7 cellular contexts compared by ENCODE assay signal in the genomic region with DNA sequence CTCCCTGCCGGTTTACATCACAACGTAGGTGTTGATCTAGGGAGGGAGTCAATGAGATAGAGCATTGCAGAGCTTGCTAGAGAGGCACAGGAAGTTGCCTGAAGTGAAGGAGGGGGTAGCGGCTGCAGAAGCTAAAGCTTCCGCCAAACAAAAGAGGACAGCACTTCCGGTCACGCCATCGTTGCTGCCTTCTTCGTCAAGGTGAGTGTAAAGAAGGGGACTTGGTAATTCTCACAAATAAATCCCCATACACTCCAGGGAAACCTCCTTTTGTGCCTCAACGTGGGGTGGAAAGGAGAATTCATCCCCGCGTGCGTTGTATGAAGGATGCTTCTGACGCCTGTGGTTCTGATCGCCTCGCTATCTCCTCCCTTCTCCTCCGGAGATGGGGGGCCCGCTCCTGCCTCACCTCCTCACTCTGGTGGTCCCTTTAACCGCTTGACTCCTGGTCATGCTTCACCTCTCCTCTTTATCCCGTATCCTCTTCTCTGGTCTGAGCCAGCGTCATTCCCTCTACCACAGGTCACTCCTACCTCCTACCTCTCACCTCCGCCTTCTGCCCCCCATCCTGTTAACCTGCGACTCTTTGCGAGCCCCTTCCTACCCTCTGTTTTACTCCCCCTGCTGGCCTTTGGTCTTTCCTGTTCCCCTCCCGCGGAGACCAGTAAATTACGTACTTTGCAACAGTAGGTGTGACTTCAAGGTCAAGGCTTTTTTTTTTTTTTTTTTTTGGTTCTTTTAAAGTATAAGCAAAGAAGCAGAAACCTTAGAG. TPM values are rescaled to one million over a fixed set of nuclear protein-coding genes. Genes with fewer than 3 reads are reported as not detected.
DNase-seq lines count a peak whose midpoint lies in the region; ATAC-seq lines count a peak whose summit lies in the region.

No MANE protein-coding gene starts in this region.

- H3K36me3 ChIP-seq in duodenal mucosa (ENCODE audit: control insufficient read depth in 1 of 2, insufficient read depth in 2 of 2, low read length in 2 of 2): no peaks in the 10 kb centered on the region

- DNase-seq in NCI-H226 (peak; percentile 61), lung microvascular endothelial cell (ENCODE audit: low read depth in 2 of 2) (peak; percentile 10 to 30)
- peak; percentile 27 for DNase-seq in activated CD4-positive, alpha-beta T cell treated with anti-CD3 and anti-CD28 coated beads, Interleukin-2, amount 50 U/mL, for 1 hour
- peak; percentile 30 for DNase-seq in stimulated activated CD8-positive, alpha-beta memory T cell treated with anti-CD3 and anti-CD28 coated beads, Interleukin-12 subunit alpha, Interleukin-12 subunit beta, amount 100 ng/mL, for 1 hour (ENCODE audit: low read depth)

- no peaks in the 10 kb centered on the region for H3K27me3 ChIP-seq in duodenal mucosa (ENCODE audit: control insufficient read depth in 1 of 2, insufficient read depth in 2 of 2, low read length in 2 of 2)

- H3K9me3 ChIP-seq in duodenal mucosa (ENCODE audit: control insufficient read depth in 1 of 2, low read length in 2 of 2): no peaks in the 10 kb centered on the region

- H3K4me1 ChIP-seq in duodenal mucosa (ENCODE audit: control insufficient read depth in 1 of 2, insufficient read depth in 2 of 2, low read length in 2 of 2): no peaks in the 10 kb centered on the region

- peak overlapping the region; percentile 86 to 94 for H3K4me3 ChIP-seq in duodenal mucosa (ENCODE audit: low read depth in 1 of 2, low read length in 2 of 2)

- peak; percentile 84 for ATAC-seq in GM18517 (IDR thresholded peaks at IDR 0.05; ENCODE audit: unreplicated experiment)
- ATAC-seq in HG02981 (IDR thresholded peaks at IDR 0.05; ENCODE audit: unreplicated experiment): peak; percentile 85

- peak overlapping the region; percentile 78 to 85 for H3K9ac ChIP-seq in duodenal mucosa (ENCODE audit: low read depth in 1 of 2, low read length in 2 of 2)

- H3K27ac ChIP-seq in duodenal mucosa (ENCODE audit: low read depth, low read length): no peak overlapping the region

RNA-seq across cellular contexts. Expression of a gene that starts 59.9 kb away (rescaled TPM):
- total RNA-seq in lung microvascular endothelial cell: 2.8 and 4.2 TPM in 2 replicates
